ENCODE assay signal across 22 cellular contexts in the genomic region with DNA sequence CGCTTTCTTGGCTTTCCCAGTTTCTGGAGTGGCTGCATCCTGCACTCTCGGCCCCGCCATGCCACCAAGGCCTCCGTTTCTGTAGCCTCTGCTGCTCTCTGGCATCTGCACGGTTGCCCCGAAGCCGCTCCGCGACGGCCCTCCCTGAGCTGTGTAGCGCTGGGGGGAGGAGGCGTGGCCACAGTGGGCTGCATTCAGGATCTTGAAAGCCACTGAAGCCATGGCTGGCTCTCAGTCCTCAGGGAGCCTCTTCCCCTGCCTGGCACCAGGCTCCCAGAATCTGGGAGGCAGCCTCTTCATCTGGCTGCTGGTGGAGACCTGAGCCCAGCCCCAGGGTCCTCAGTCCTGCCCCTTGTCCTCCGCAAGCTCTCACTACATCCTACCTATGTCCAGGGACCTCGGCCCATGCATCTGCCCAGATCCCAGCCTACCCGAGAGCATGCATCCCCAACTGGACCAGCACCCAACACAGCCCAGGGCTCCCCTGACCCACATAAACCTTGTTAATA. TPM values are rescaled to one million over a fixed set of nuclear protein-coding genes. Genes with fewer than 3 reads are reported as not detected.
DNase-seq lines count a peak whose midpoint lies in the region; ATAC-seq and TF ChIP-seq lines count a peak whose summit lies in the region.
"Had no signal": no experiment of that assay in that cellular context is flagged by ENCODE, and none has a peak within 500 bp of the region (broad histone marks: within the 10 kb centered on the region; RNA-seq: fewer than 3 reads in every experiment).

No MANE protein-coding gene starts in this region.

- H3K36me3 ChIP-seq in sigmoid colon: no peaks in the 10 kb centered on the region
- H3K36me3 ChIP-seq: HAP-1, MG63, Peyer's patch had no signal

- no peaks in the 10 kb centered on the region for H3K9me3 Mint-ChIP-seq in natural killer cell treated with Interleukin-12 subunit alpha and Interleukin-12 subunit beta and Interleukin-15 and Interleukin-18, amount 100 ng/mL, for 72 hours
- H3K9me3 Mint-ChIP-seq in natural killer cell: no peaks in the 10 kb centered on the region

- H3K27me3 ChIP-seq in sigmoid colon: peaks cover 0 to 17% (median 11%) of the 10 kb centered on the region in 3 donors
- H3K27me3 ChIP-seq: MG63, Peyer's patch had no signal

- WGBS in sigmoid colon, 2 donors: 72 to 78% methylated on average over 15 of the region's 15 CpGs

- no peak overlapping the region for H3K4me3 Mint-ChIP-seq in natural killer cell treated with Interleukin-12 subunit alpha and Interleukin-12 subunit beta and Interleukin-15 and Interleukin-18, amount 100 ng/mL, for 72 hours
- no peak overlapping the region for H3K4me3 Mint-ChIP-seq in natural killer cell

- peak; percentile 49 for DNase-seq in natural killer cell treated with Interleukin-12 subunit alpha and Interleukin-12 subunit beta and Interleukin-15 and Interleukin-18, amount 100 ng/mL, for 72 hours (ENCODE audit: low spot score)
- DNase-seq in natural killer cell (no peak), ecto neural progenitor cell (ENCODE audit: low spot score) (peak; percentile 44), sigmoid colon (peak; percentile 41), NCI-H1436 treated with DMSO at 0.1 percent for 48 hours (lab: John Stamatoyannopoulos, UW) (no peak), KG1 (lab: John Stamatoyannopoulos, UW) (no peak), NCI-H774 (lab: John Stamatoyannopoulos, UW) (no peak)
- DNase-seq: DMS79, Kasumi-1, MG63, NCI-H1092, NCI-H146, NCI-H2029 treated with DMSO at 0.1 percent for 48 hours, NCI-H2171, NCI-H446, NCI-H526 treated with DMSO at 0.1 percent for 48 hours had no signal

- no peaks in the 10 kb centered on the region for H3K36me3 Mint-ChIP-seq in natural killer cell treated with Interleukin-12 subunit alpha and Interleukin-12 subunit beta and Interleukin-15 and Interleukin-18, amount 100 ng/mL, for 72 hours
- no peaks in the 10 kb centered on the region for H3K36me3 Mint-ChIP-seq in natural killer cell

- no peak for TF ChIP-seq CTCF in natural killer cell (IDR thresholded peaks at IDR 0.05)
- no peak for TF ChIP-seq CTCF in sigmoid colon (IDR thresholded peaks at IDR 0.05)

- no peaks in the 10 kb centered on the region for H3K9me3 ChIP-seq in sigmoid colon
- H3K9me3 ChIP-seq: HAP-1, MG63, Peyer's patch had no signal

- no peak overlapping the region for H3K27ac ChIP-seq in sigmoid colon
- H3K27ac ChIP-seq: C4-2B, Peyer's patch, SK-N-MC had no signal

- no peak overlapping the region for H3K4me3 ChIP-seq in sigmoid colon
- H3K4me3 ChIP-seq: HAP-1, MG63, Peyer's patch, SK-N-MC had no signal

- no peak for TF ChIP-seq POLR2A in sigmoid colon (IDR thresholded peaks at IDR 0.05)

- ATAC-seq in natural killer cell treated with Interleukin-12 subunit alpha and Interleukin-12 subunit beta and Interleukin-15 and Interleukin-18, amount 100 ng/mL, for 72 hours: no peak
- ATAC-seq in natural killer cell: no peak

- intact Hi-C loops in natural killer cell (cut with micrococcal nuclease): no loop called here
- intact Hi-C loops in sigmoid colon (cut with DNase I): no loop called here

- H3K27ac Mint-ChIP-seq in natural killer cell treated with Interleukin-12 subunit alpha and Interleukin-12 subunit beta and Interleukin-15 and Interleukin-18, amount 100 ng/mL, for 72 hours: no peak overlapping the region
- no peak overlapping the region for H3K27ac Mint-ChIP-seq in natural killer cell

- H3K27me3 Mint-ChIP-seq in natural killer cell treated with Interleukin-12 subunit alpha and Interleukin-12 subunit beta and Interleukin-15 and Interleukin-18, amount 100 ng/mL, for 72 hours: peaks cover 0 to 2% of the 10 kb centered on the region in 2 donors
- peaks cover 2 to 7% of the 10 kb centered on the region in 2 donors for H3K27me3 Mint-ChIP-seq in natural killer cell (ENCODE audit: low read depth in 2 of 2)

- H3K4me1 Mint-ChIP-seq in natural killer cell treated with Interleukin-12 subunit alpha and Interleukin-12 subunit beta and Interleukin-15 and Interleukin-18, amount 100 ng/mL, for 72 hours (ENCODE audit: low read depth in 2 of 2): no peaks in the 10 kb centered on the region
- H3K4me1 Mint-ChIP-seq in natural killer cell: no peaks in the 10 kb centered on the region

- H3K4me1 ChIP-seq in sigmoid colon: no peaks in the 10 kb centered on the region
- H3K4me1 ChIP-seq: HAP-1, Peyer's patch had no signal

- no peak for TF ChIP-seq EP300 in sigmoid colon (IDR thresholded peaks at IDR 0.05)

RNA-seq across cellular contexts. Expression of gene PAEP, which starts 25.1 kb away (rescaled TPM):
- total RNA-seq in natural killer cell treated with Interleukin-12 subunit alpha and Interleukin-12 subunit beta and Interleukin-15 and Interleukin-18, amount 100 ng/mL, for 72 hours: not detected
- total RNA-seq in natural killer cell (not detected), sigmoid colon (not detected)
- polyA plus RNA-seq in sigmoid colon: not detected
- total RNA-seq: A673, HT-29, Peyer's patch had no signal

RNA-seq across cellular contexts. Expression of gene OBP2A, which starts 40.7 kb away (rescaled TPM):
- total RNA-seq in natural killer cell treated with Interleukin-12 subunit alpha and Interleukin-12 subunit beta and Interleukin-15 and Interleukin-18, amount 100 ng/mL, for 72 hours: not detected
- total RNA-seq in natural killer cell: not detected
- total RNA-seq in sigmoid colon: not detected
- polyA plus RNA-seq in sigmoid colon: not detected
- total RNA-seq: A673, HT-29, Peyer's patch had no signal

RNA-seq across cellular contexts. Expression of gene GLT6D1, which starts 52.7 kb away (rescaled TPM):
- total RNA-seq in natural killer cell treated with Interleukin-12 subunit alpha and Interleukin-12 subunit beta and Interleukin-15 and Interleukin-18, amount 100 ng/mL, for 72 hours: not detected
- total RNA-seq in natural killer cell: not detected
- total RNA-seq in sigmoid colon: not detected
- not detected for polyA plus RNA-seq in sigmoid colon
- total RNA-seq: A673, HT-29, Peyer's patch had no signal

Comparison
In these comparisons a context has a peak if more than half of its experiments do, and no peak if none do; other contexts are left out.
1. DNase-seq: peak in natural killer cell treated with Interleukin-12 subunit alpha and Interleukin-12 subunit beta and Interleukin-15 and Interleukin-18, amount 100 ng/mL, for 72 hours (single experiment), ecto neural progenitor cell (single experiment) and sigmoid colon (single experiment); none in natural killer cell (single experiment), NCI-H1436 treated with DMSO at 0.1 percent for 48 hours (single experiment), KG1 (single experiment) and NCI-H774 (single experiment).